Comparison of ENCODE assay signal across 1 cellular context in the genomic region with DNA sequence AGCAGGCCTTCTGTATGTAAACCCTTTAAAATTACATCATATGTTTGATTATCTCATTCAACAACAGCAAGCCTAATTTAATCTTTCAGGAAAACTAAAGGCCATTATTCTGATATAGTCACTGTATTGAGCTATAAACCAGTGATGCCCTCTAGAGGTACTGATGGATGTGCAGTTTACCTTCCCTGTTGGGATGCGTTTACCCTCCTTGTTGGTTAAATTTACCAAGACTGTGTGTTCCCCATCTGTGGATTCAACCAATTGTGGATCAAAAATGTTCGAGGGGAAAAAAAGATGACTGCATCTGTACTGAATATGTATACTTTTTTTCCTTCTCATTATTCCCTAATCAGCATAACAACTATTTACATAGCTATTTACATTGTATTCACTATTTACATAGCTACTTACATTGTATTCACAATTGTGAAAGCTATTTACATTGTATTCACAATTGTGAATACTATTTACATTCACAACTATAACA.
TF ChIP-seq lines count a peak whose summit lies in the region.

No MANE protein-coding gene starts in this region.

TF ChIP-seq in HepG2, 621 proteins besides CTCF, POLR2A, EP300 and RAD21 (continues in another document):
- TF ChIP-seq IKZF1 (IDR thresholded peaks at IDR 0.05) (no peak), FOXJ3 (CRISPR knock-in tag; IDR thresholded peaks at IDR 0.05; ENCODE audit: borderline replicate concordance) (0 out of 2 replicates have a peak, but pooled peaks have one; percentile 45), FOXA1 (IDR thresholded peaks at IDR 0.05) (peak; percentile 100), FOXA1 (CRISPR knock-in tag; IDR thresholded peaks at IDR 0.05) (peak; percentile 82), CREM (IDR thresholded peaks at IDR 0.05) (0 out of 2 replicates have a peak, but pooled peaks have one; percentile 26), CREM (CRISPR knock-in tag; IDR thresholded peaks at IDR 0.05) (no peak), KMT2A (CRISPR knock-in tag; IDR thresholded peaks at IDR 0.05) (no peak), MIER2 (CRISPR knock-in tag; IDR thresholded peaks at IDR 0.05) (no peak), KLF6 (CRISPR knock-in tag; IDR thresholded peaks at IDR 0.05) (no peak), SOX13 (IDR thresholded peaks at IDR 0.05) (0 out of 2 replicates have a peak, but pooled peaks have one; percentile 16), SOX13 (CRISPR knock-in tag; conservative IDR thresholded peaks at IDR 0.05 in 1 of 2, IDR thresholded peaks at IDR 0.05 in 1 of 2) (peak in 1 of 2 experiments; percentile 65; a peak in 2 of 4 replicates), ZNF792 (CRISPR knock-in tag; IDR thresholded peaks at IDR 0.05) (0 out of 2 replicates have a peak, but pooled peaks have one; percentile 57), JDP2 (CRISPR knock-in tag; IDR thresholded peaks at IDR 0.05; ENCODE audit: borderline replicate concordance) (no peak), RAD51 (IDR thresholded peaks at IDR 0.05; ENCODE audit: borderline replicate concordance) (no peak), TARDBP (CRISPR knock-in tag; IDR thresholded peaks at IDR 0.05) (peak; percentile 23; the same call in 1 of the 2 replicates), SP4 (CRISPR knock-in tag; IDR thresholded peaks at IDR 0.05) (no peak), ZMAT3 (CRISPR knock-in tag; conservative IDR thresholded peaks at IDR 0.05) (no peak), MIXL1 (CRISPR knock-in tag; IDR thresholded peaks at IDR 0.05) (peak; percentile 72; the same call in 1 of the 2 replicates), HNF4A (CRISPR knock-in tag; IDR thresholded peaks at IDR 0.05) (no peak), ATF7 (IDR thresholded peaks at IDR 0.05) (0 out of 2 replicates have a peak, but pooled peaks have one; percentile 19), ATF7 (CRISPR knock-in tag; IDR thresholded peaks at IDR 0.05) (no peak), GATA4 (IDR thresholded peaks at IDR 0.05; ENCODE audit: borderline replicate concordance, low read depth) (no peak), ZNF124 (CRISPR knock-in tag; IDR thresholded peaks at IDR 0.05) (peak; percentile 50; the same call in 1 of the 2 replicates), FOXK1 (CRISPR knock-in tag; IDR thresholded peaks at IDR 0.05; ENCODE audit: borderline replicate concordance, low read depth) (peak; percentile 52; the same call in 1 of the 2 replicates), FOXP1 (IDR thresholded peaks at IDR 0.05) (peak; percentile 89), FOXP1 (CRISPR knock-in tag; IDR thresholded peaks at IDR 0.05) (peak; percentile 72), MATR3 (CRISPR knock-in tag; IDR thresholded peaks at IDR 0.05) (no peak), BCL6 (CRISPR knock-in tag; IDR thresholded peaks at IDR 0.05) (0 out of 2 replicates have a peak, but pooled peaks have one; percentile 16), PPARG (CRISPR knock-in tag; conservative IDR thresholded peaks at IDR 0.05) (peak; percentile 21; the same call in 1 of the 2 replicates), MAFF (IDR thresholded peaks at IDR 0.05; ENCODE audit: low read depth, low read length) (peak; percentile 44; the same call in 1 of the 2 replicates), ZNF530 (CRISPR knock-in tag; IDR thresholded peaks at IDR 0.05; ENCODE audit: low read depth) (no peak), MAFK (conservative IDR thresholded peaks at IDR 0.05 in 1 of 2, IDR thresholded peaks at IDR 0.05 in 1 of 2; ENCODE audit: low read length in 2 of 2) (peak; percentile 58 to 65), GATAD2A (CRISPR knock-in tag; IDR thresholded peaks at IDR 0.05) (peak; percentile 77), FOXM1 (CRISPR knock-in tag; IDR thresholded peaks at IDR 0.05) (no peak), SPEN (CRISPR knock-in tag; IDR thresholded peaks at IDR 0.05; ENCODE audit: low read depth) (no peak), ELF3 (CRISPR knock-in tag; IDR thresholded peaks at IDR 0.05) (peak; percentile 41), ZFP90 (CRISPR knock-in tag; IDR thresholded peaks at IDR 0.05; ENCODE audit: borderline replicate concordance) (no peak), SMC3 (IDR thresholded peaks at IDR 0.05; ENCODE audit: low read length) (peak; percentile 76; the same call in 1 of the 2 replicates), MED1 (CRISPR knock-in tag; IDR thresholded peaks at IDR 0.05) (peak; percentile 49), SIX4 (CRISPR knock-in tag; IDR thresholded peaks at IDR 0.05) (no peak), NCOA2 (CRISPR knock-in tag; IDR thresholded peaks at IDR 0.05) (peak; percentile 55; the same call in 1 of the 2 replicates), ZSCAN25 (CRISPR knock-in tag; IDR thresholded peaks at IDR 0.05) (no peak)
- TF ChIP-seq, protein P1, sequence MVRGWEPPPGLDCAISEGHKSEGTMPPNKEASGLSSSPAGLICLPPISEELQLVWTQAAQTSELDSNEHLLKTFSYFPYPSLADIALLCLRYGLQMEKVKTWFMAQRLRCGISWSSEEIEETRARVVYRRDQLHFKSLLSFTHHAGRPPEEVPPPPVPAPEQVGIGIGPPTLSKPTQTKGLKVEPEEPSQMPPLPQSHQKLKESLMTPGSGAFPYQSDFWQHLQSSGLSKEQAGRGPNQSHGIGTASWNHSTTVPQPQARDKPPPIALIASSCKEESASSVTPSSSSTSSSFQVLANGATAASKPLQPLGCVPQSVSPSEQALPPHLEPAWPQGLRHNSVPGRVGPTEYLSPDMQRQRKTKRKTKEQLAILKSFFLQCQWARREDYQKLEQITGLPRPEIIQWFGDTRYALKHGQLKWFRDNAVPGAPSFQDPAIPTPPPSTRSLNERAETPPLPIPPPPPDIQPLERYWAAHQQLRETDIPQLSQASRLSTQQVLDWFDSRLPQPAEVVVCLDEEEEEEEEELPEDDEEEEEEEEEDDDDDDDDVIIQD (CRISPR knock-in tag; IDR thresholded peaks at IDR 0.05; ENCODE audit: low read depth) = 0 out of 2 replicates have a peak, but pooled peaks have one; percentile 24
- TF ChIP-seq, protein P2, sequence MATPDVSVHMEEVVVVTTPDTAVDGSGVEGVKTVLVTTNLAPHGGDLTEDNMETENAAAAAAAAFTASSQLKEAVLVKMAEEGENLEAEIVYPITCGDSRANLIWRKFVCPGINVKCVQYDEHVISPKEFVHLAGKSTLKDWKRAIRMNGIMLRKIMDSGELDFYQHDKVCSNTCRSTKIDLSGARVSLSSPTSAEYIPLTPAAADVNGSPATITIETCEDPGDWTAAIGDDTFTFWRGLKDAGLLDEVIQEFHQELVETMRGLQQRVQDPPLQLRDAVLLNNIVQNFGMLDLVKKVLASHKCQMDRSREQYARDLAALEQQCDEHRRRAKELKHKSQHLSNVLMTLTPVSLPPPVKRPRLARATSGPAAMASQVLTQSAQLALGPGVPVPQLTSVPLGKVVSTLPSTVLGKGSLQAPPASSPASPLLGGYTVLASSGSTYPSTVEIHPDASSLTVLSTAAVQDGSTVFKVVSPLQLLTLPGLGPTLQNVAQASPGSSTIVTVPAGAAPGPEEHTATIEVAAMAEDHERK (CRISPR knock-in tag; IDR thresholded peaks at IDR 0.05; ENCODE audit: low read depth) = no peak
- TF ChIP-seq, protein P3, sequence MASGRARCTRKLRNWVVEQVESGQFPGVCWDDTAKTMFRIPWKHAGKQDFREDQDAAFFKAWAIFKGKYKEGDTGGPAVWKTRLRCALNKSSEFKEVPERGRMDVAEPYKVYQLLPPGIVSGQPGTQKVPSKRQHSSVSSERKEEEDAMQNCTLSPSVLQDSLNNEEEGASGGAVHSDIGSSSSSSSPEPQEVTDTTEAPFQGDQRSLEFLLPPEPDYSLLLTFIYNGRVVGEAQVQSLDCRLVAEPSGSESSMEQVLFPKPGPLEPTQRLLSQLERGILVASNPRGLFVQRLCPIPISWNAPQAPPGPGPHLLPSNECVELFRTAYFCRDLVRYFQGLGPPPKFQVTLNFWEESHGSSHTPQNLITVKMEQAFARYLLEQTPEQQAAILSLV (CRISPR knock-in tag; IDR thresholded peaks at IDR 0.05; ENCODE audit: borderline replicate concordance) = no peak
- TF ChIP-seq, protein P4, sequence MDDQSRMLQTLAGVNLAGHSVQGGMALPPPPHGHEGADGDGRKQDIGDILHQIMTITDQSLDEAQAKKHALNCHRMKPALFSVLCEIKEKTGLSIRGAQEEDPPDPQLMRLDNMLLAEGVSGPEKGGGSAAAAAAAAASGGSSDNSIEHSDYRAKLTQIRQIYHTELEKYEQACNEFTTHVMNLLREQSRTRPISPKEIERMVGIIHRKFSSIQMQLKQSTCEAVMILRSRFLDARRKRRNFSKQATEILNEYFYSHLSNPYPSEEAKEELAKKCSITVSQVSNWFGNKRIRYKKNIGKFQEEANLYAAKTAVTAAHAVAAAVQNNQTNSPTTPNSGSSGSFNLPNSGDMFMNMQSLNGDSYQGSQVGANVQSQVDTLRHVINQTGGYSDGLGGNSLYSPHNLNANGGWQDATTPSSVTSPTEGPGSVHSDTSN (CRISPR knock-in tag; IDR thresholded peaks at IDR 0.05; ENCODE audit: borderline replicate concordance) = no peak
- TF ChIP-seq, protein P5, sequence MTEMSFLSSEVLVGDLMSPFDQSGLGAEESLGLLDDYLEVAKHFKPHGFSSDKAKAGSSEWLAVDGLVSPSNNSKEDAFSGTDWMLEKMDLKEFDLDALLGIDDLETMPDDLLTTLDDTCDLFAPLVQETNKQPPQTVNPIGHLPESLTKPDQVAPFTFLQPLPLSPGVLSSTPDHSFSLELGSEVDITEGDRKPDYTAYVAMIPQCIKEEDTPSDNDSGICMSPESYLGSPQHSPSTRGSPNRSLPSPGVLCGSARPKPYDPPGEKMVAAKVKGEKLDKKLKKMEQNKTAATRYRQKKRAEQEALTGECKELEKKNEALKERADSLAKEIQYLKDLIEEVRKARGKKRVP (CRISPR knock-in tag; IDR thresholded peaks at IDR 0.05) = 0 out of 4 replicates have a peak, but pooled peaks of 1 of the 2 experiments have one; percentile 38
- TF ChIP-seq, protein P6, sequence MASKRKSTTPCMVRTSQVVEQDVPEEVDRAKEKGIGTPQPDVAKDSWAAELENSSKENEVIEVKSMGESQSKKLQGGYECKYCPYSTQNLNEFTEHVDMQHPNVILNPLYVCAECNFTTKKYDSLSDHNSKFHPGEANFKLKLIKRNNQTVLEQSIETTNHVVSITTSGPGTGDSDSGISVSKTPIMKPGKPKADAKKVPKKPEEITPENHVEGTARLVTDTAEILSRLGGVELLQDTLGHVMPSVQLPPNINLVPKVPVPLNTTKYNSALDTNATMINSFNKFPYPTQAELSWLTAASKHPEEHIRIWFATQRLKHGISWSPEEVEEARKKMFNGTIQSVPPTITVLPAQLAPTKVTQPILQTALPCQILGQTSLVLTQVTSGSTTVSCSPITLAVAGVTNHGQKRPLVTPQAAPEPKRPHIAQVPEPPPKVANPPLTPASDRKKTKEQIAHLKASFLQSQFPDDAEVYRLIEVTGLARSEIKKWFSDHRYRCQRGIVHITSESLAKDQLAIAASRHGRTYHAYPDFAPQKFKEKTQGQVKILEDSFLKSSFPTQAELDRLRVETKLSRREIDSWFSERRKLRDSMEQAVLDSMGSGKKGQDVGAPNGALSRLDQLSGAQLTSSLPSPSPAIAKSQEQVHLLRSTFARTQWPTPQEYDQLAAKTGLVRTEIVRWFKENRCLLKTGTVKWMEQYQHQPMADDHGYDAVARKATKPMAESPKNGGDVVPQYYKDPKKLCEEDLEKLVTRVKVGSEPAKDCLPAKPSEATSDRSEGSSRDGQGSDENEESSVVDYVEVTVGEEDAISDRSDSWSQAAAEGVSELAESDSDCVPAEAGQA (IDR thresholded peaks at IDR 0.05; ENCODE audit: low read depth) = no peak
- TF ChIP-seq, protein P6 (CRISPR knock-in tag; IDR thresholded peaks at IDR 0.05; ENCODE audit: borderline replicate concordance) = no peak
- TF ChIP-seq, protein P7, sequence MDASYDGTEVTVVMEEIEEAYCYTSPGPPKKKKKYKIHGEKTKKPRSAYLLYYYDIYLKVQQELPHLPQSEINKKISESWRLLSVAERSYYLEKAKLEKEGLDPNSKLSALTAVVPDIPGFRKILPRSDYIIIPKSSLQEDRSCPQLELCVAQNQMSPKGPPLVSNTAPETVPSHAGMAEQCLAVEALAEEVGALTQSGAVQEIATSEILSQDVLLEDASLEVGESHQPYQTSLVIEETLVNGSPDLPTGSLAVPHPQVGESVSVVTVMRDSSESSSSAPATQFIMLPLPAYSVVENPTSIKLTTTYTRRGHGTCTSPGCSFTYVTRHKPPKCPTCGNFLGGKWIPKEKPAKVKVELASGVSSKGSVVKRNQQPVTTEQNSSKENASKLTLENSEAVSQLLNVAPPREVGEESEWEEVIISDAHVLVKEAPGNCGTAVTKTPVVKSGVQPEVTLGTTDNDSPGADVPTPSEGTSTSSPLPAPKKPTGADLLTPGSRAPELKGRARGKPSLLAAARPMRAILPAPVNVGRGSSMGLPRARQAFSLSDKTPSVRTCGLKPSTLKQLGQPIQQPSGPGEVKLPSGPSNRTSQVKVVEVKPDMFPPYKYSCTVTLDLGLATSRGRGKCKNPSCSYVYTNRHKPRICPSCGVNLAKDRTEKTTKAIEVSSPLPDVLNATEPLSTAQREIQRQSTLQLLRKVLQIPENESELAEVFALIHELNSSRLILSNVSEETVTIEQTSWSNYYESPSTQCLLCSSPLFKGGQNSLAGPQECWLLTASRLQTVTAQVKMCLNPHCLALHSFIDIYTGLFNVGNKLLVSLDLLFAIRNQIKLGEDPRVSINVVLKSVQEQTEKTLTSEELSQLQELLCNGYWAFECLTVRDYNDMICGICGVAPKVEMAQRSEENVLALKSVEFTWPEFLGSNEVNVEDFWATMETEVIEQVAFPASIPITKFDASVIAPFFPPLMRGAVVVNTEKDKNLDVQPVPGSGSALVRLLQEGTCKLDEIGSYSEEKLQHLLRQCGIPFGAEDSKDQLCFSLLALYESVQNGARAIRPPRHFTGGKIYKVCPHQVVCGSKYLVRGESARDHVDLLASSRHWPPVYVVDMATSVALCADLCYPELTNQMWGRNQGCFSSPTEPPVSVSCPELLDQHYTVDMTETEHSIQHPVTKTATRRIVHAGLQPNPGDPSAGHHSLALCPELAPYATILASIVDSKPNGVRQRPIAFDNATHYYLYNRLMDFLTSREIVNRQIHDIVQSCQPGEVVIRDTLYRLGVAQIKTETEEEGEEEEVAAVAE (CRISPR knock-in tag; IDR thresholded peaks at IDR 0.05; ENCODE audit: borderline replicate concordance) = no peak
